ENCODE assay signal across 11 cellular contexts in genomic region chr1:157968503-157968902, GRCh38. TPM values are rescaled to one million over a fixed set of nuclear protein-coding genes. Genes with fewer than 3 reads are reported as not detected.
DNase-seq lines count a peak whose midpoint lies in the region; ATAC-seq lines count a peak whose summit lies in the region.
"Had no signal": no experiment of that assay in that cellular context is flagged by ENCODE, and none has a peak within 500 bp of the region (broad histone marks: within the 10 kb centered on the region; RNA-seq: fewer than 3 reads in every experiment).

No MANE protein-coding gene starts in this region.

- H3K9me3 Mint-ChIP-seq in stimulated activated memory B cell treated with anti-CD40 and anti-IgM and Interleukin-4, amounts not matched to agents 10 μg/mL and 1 μg/mL and 100 μg/mL, for 72 hours = peaks cover 4% of the 10 kb centered on the region
- H3K9me3 Mint-ChIP-seq in activated CD4-positive, alpha-beta T cell treated with anti-CD3 and anti-CD28 coated beads, Interleukin-2, amount 10 ng/mL, durations not matched to agents 7 days and 5 days = no peaks in the 10 kb centered on the region

- CTCF ChIA-PET in activated CD4-positive, alpha-beta T cell treated with anti-CD3 and anti-CD28 coated beads, Interleukin-2, amount 10 ng/mL, durations not matched to agents 7 days and 5 days (lab: Charles Lee) = interaction anchor here (1.2 to 1.4 kb wide), 2 partner anchors 10 to 22 kb away, joined by 5 to 6 read pairs; no protein-coding TSS in a partner anchor

- H3K36me3 ChIP-seq in ACC112 (ENCODE audit: insufficient read depth, low read length) = no peaks in the 10 kb centered on the region

- H3K27ac ChIP-seq in ACC112 (ENCODE audit: low read depth, low read length) = peak overlapping the region; percentile 91

- H3K36me3 Mint-ChIP-seq in stimulated activated memory B cell treated with anti-CD40 and anti-IgM and Interleukin-4, amounts not matched to agents 10 μg/mL and 1 μg/mL and 100 μg/mL, for 72 hours = no peaks in the 10 kb centered on the region
- no peaks in the 10 kb centered on the region for H3K36me3 Mint-ChIP-seq in activated CD4-positive, alpha-beta T cell treated with anti-CD3 and anti-CD28 coated beads, Interleukin-2, amount 10 ng/mL, durations not matched to agents 7 days and 5 days (ENCODE audit: low read depth)

- ATAC-seq in stimulated activated memory B cell treated with anti-CD40 and anti-IgM and Interleukin-4, amounts not matched to agents 10 μg/mL and 1 μg/mL and 100 μg/mL, for 72 hours = no peak

- H3K4me1 ChIP-seq in ACC112 (ENCODE audit: control insufficient read depth, insufficient read depth, low read length, unreplicated experiment) = peaks cover 27% of the 10 kb centered on the region

- no peak overlapping the region for H3K4me3 Mint-ChIP-seq in stimulated activated memory B cell treated with anti-CD40 and anti-IgM and Interleukin-4, amounts not matched to agents 10 μg/mL and 1 μg/mL and 100 μg/mL, for 72 hours
- H3K4me3 Mint-ChIP-seq in activated CD4-positive, alpha-beta T cell treated with anti-CD3 and anti-CD28 coated beads, Interleukin-2, amount 10 ng/mL, durations not matched to agents 7 days and 5 days = no peak overlapping the region

- H3K79me2 ChIP-seq in ACC112 (ENCODE audit: control insufficient read depth, insufficient read depth, low read length, unreplicated experiment) = no peaks in the 10 kb centered on the region

- H3K27me3 ChIP-seq in ACC112 (ENCODE audit: insufficient read depth, low read length) = no peaks in the 10 kb centered on the region

- peak overlapping the region; percentile 45 for H2AFZ ChIP-seq in ACC112 (ENCODE audit: low read length, unreplicated experiment)

- H3K4me3 ChIP-seq in ACC112 (ENCODE audit: low read depth, low read length) = 0 out of 2 replicates have a peak overlapping the region, but pooled peaks have one; percentile 25

- DNase-seq in LHCN-M2 (ENCODE audit: low read depth) = peak; percentile 89
- peak; percentile 6 for DNase-seq in amniotic epithelial cell (ENCODE audit: low read depth)
- peak; percentile 72 for DNase-seq in islet precursor cell
- DNase-seq in NCI-H2171 treated with DMSO at 0.1 percent for 48 hours (lab: John Stamatoyannopoulos, UW) = no peak
- DNase-seq in GM19238 (ENCODE audit: insufficient read length, low spot score) = no peak
- DNase-seq in activated CD4-positive, alpha-beta T cell treated with anti-CD3 and anti-CD28 coated beads, Interleukin-2, amount 10 ng/mL, durations not matched to agents 7 days and 5 days = no peak
- DNase-seq: activated CD8-positive, alpha-beta memory T cell treated with anti-CD3 and anti-CD28 coated beads, Interleukin-2, amount 50 U/mL, for 4 hours; stimulated activated CD4-positive, alpha-beta T cell treated with anti-CD3 and anti-CD28 coated beads, Interleukin-1b, Interleukin-23, amount 100 ng/mL, for 48 hours; trophoblast cell had no signal

- no peaks in the 10 kb centered on the region for H3K4me1 Mint-ChIP-seq in stimulated activated memory B cell treated with anti-CD40 and anti-IgM and Interleukin-4, amounts not matched to agents 10 μg/mL and 1 μg/mL and 100 μg/mL, for 72 hours
- H3K4me1 Mint-ChIP-seq in activated CD4-positive, alpha-beta T cell treated with anti-CD3 and anti-CD28 coated beads, Interleukin-2, amount 10 ng/mL, durations not matched to agents 7 days and 5 days = no peaks in the 10 kb centered on the region

- POLR2A ChIA-PET in activated CD4-positive, alpha-beta T cell treated with anti-CD3 and anti-CD28 coated beads, Interleukin-2, amount 10 ng/mL, durations not matched to agents 7 days and 5 days (lab: Charles Lee) = no interaction called here

- H3K27me3 Mint-ChIP-seq in stimulated activated memory B cell treated with anti-CD40 and anti-IgM and Interleukin-4, amounts not matched to agents 10 μg/mL and 1 μg/mL and 100 μg/mL, for 72 hours = peaks cover 11% of the 10 kb centered on the region
- no peaks in the 10 kb centered on the region for H3K27me3 Mint-ChIP-seq in activated CD4-positive, alpha-beta T cell treated with anti-CD3 and anti-CD28 coated beads, Interleukin-2, amount 10 ng/mL, durations not matched to agents 7 days and 5 days

- no peak overlapping the region for H3K27ac Mint-ChIP-seq in stimulated activated memory B cell treated with anti-CD40 and anti-IgM and Interleukin-4, amounts not matched to agents 10 μg/mL and 1 μg/mL and 100 μg/mL, for 72 hours
- no peak overlapping the region for H3K27ac Mint-ChIP-seq in activated CD4-positive, alpha-beta T cell treated with anti-CD3 and anti-CD28 coated beads, Interleukin-2, amount 10 ng/mL, durations not matched to agents 7 days and 5 days

RNA-seq across cellular contexts. Expression of gene KIRREL1, which starts 24.9 kb away (rescaled TPM):
- total RNA-seq in LHCN-M2 (2014; rRNA removed) = 78.8 and 79.9 TPM in 2 replicates
- 53.2 TPM for polyA plus RNA-seq in LHCN-M2 (2012)
- not detected for total RNA-seq in activated CD4-positive, alpha-beta T cell treated with anti-CD3 and anti-CD28 coated beads, Interleukin-2, amount 10 ng/mL, durations not matched to agents 7 days and 5 days

Comparison
In these comparisons a context has a peak if more than half of its experiments do, and no peak if none do; other contexts are left out.
1. DNase-seq: peak in LHCN-M2 (single experiment), amniotic epithelial cell (single experiment) and islet precursor cell (single experiment); none in NCI-H2171 treated with DMSO at 0.1 percent for 48 hours (single experiment), GM19238 (single experiment) and activated CD4-positive, alpha-beta T cell treated with anti-CD3 and anti-CD28 coated beads, Interleukin-2, amount 10 ng/mL, durations not matched to agents 7 days and 5 days (single experiment).
2. RNA of gene KIRREL1, which starts 24.9 kb away (total RNA-seq): 78.8 to 79.9 TPM in LHCN-M2; not detected in activated CD4-positive, alpha-beta T cell treated with anti-CD3 and anti-CD28 coated beads, Interleukin-2, amount 10 ng/mL, durations not matched to agents 7 days and 5 days; every median in the first group is over 10 times any median in the second.